In genomic region chr17:46191332-46192210, GRCh38 we compare ENCODE assay signal across 1 cellular context.
TF ChIP-seq lines count a peak whose summit lies in the region.

No MANE protein-coding gene starts in this region.

TF ChIP-seq in K562, 482 proteins besides CTCF, POLR2A, EP300 and RAD21 (continued from another document and continues in another):
- no peak for TF ChIP-seq TSHZ1 (CRISPR knock-in tag; IDR thresholded peaks at IDR 0.05)
- TF ChIP-seq ZNF431 (CRISPR knock-in tag; IDR thresholded peaks at IDR 0.05): no peak
- TF ChIP-seq GABPA (tag; conservative IDR thresholded peaks at IDR 0.05; ENCODE audit: low read depth): no peak
- TF ChIP-seq CCAR2 (IDR thresholded peaks at IDR 0.05; ENCODE audit: low read depth, low read length): no peak
- no peak for TF ChIP-seq CTBP1 (IDR thresholded peaks at IDR 0.05; ENCODE audit: borderline replicate concordance)
- no peak for TF ChIP-seq CHD2 (IDR thresholded peaks at IDR 0.05; ENCODE audit: low read depth, low read length)
- TF ChIP-seq SRSF7 (optimal IDR thresholded peaks at IDR 0.05; ENCODE audit: low read depth, low read length): no peak
- TF ChIP-seq MCM5 (IDR thresholded peaks at IDR 0.05; ENCODE audit: low read depth): no peak
- no peak for TF ChIP-seq PHTF2 (CRISPR knock-in tag; IDR thresholded peaks at IDR 0.05)
- TF ChIP-seq IRF9 (tag; IDR thresholded peaks at IDR 0.05): no peak
- TF ChIP-seq UBTF (IDR thresholded peaks at IDR 0.05; ENCODE audit: borderline replicate concordance in 1 of 2, low read depth in 2 of 2, low read length in 2 of 2): 0 out of 4 replicates have a peak, but pooled peaks of 1 of the 2 experiments have one; percentile 76
- no peak for TF ChIP-seq RREB1 (CRISPR knock-in tag; IDR thresholded peaks at IDR 0.05)
- TF ChIP-seq NCOA4 (IDR thresholded peaks at IDR 0.05; ENCODE audit: partially characterized antibody): no peak
- no peak for TF ChIP-seq THAP12 (CRISPR knock-in tag; IDR thresholded peaks at IDR 0.05)
- TF ChIP-seq STAT5B (CRISPR knock-in tag; IDR thresholded peaks at IDR 0.05): no peak
- TF ChIP-seq ZBTB34 (CRISPR knock-in tag; IDR thresholded peaks at IDR 0.05): no peak
- TF ChIP-seq E4F1 (CRISPR knock-in tag; IDR thresholded peaks at IDR 0.05; ENCODE audit: borderline replicate concordance): 0 out of 2 replicates have a peak, but pooled peaks have one; percentile 38
- no peak for TF ChIP-seq PHB2 (IDR thresholded peaks at IDR 0.05; ENCODE audit: low read depth)
- no peak for TF ChIP-seq DDX20 (tag; IDR thresholded peaks at IDR 0.05; ENCODE audit: low read depth)
- TF ChIP-seq NBN (IDR thresholded peaks at IDR 0.05; ENCODE audit: low read depth): peak; percentile 48
- TF ChIP-seq SIRT6 (IDR thresholded peaks at IDR 0.05; ENCODE audit: low read depth, low read length): no peak
- no peak for TF ChIP-seq ZKSCAN1 (IDR thresholded peaks at IDR 0.05; ENCODE audit: low read depth, low read length)
- TF ChIP-seq OTX1 (CRISPR knock-in tag; IDR thresholded peaks at IDR 0.05): no peak
- TF ChIP-seq ZNF174 (CRISPR knock-in tag; IDR thresholded peaks at IDR 0.05): no peak
- no peak for TF ChIP-seq HMG20A (CRISPR knock-in tag; conservative IDR thresholded peaks at IDR 0.05)
- no peak for TF ChIP-seq C11orf30 (IDR thresholded peaks at IDR 0.05; ENCODE audit: low read depth)
- TF ChIP-seq MAFK (IDR thresholded peaks at IDR 0.05; ENCODE audit: low read length): no peak
- TF ChIP-seq YBX1 (IDR thresholded peaks at IDR 0.05): no peak
- TF ChIP-seq SMARCA4 (IDR thresholded peaks at IDR 0.05): peak; percentile 46; the same call in 1 of the 2 replicates
- TF ChIP-seq FOSL1 (tag; conservative IDR thresholded peaks at IDR 0.05): no peak
- no peak for TF ChIP-seq BRD4 (IDR thresholded peaks at IDR 0.05)
- TF ChIP-seq BRF1 (IDR thresholded peaks at IDR 0.05; ENCODE audit: borderline replicate concordance, extremely low read depth, insufficient read length): no peak
- no peak for TF ChIP-seq SMARCE1 (IDR thresholded peaks at IDR 0.05)
- no peak for TF ChIP-seq BDP1 (IDR thresholded peaks at IDR 0.05; ENCODE audit: insufficient read depth, insufficient read length)
- no peak for TF ChIP-seq RBFOX2 (IDR thresholded peaks at IDR 0.05; ENCODE audit: low read depth, low read length)
- TF ChIP-seq SNIP1 (IDR thresholded peaks at IDR 0.05; ENCODE audit: low read depth): no peak; the same call in 1 of the 2 replicates
- no peak for TF ChIP-seq ZEB2 (IDR thresholded peaks at IDR 0.05)
- no peak for TF ChIP-seq ZNF347 (CRISPR knock-in tag; IDR thresholded peaks at IDR 0.05; ENCODE audit: low read depth)
- TF ChIP-seq ZBTB33 (CRISPR knock-in tag; IDR thresholded peaks at IDR 0.05): no peak; the same call in 1 of the 2 replicates
